ENCODE assay signal across 15 cellular contexts in genomic region chr3:119829431-119829830, GRCh38. TPM values are rescaled to one million over a fixed set of nuclear protein-coding genes. Genes with fewer than 3 reads are reported as not detected.
DNase-seq lines count a peak whose midpoint lies in the region; ATAC-seq and TF ChIP-seq lines count a peak whose summit lies in the region.
"Had no signal": no experiment of that assay in that cellular context is flagged by ENCODE, and none has a peak within 500 bp of the region (broad histone marks: within the 10 kb centered on the region; RNA-seq: fewer than 3 reads in every experiment).

No MANE protein-coding gene starts in this region.

- peaks cover 0 to 24% (median 18%) of the 10 kb centered on the region in 9 donors for H3K36me3 ChIP-seq in heart left ventricle

- no peaks in the 10 kb centered on the region for H3K9me3 ChIP-seq in heart left ventricle
- H3K9me3 ChIP-seq: BLaER1 treated with 17β-estradiol and CSF1 and Interleukin-3, amounts not matched to agents 10 nM and 100 nM had no signal

- H3K4me1 ChIP-seq in heart left ventricle: peaks cover 0 to 20% (median 0%) of the 10 kb centered on the region in 12 donors

- no peak overlapping the region for H3K4me3 ChIP-seq in heart left ventricle
- H3K4me3 ChIP-seq: BLaER1 treated with 17β-estradiol and CSF1 and Interleukin-3, amounts not matched to agents 10 nM and 100 nM; GM23248 had no signal

- no peaks in the 10 kb centered on the region for H3K27me3 ChIP-seq in heart left ventricle
- H3K27me3 ChIP-seq: BLaER1 treated with 17β-estradiol and CSF1 and Interleukin-3, amounts not matched to agents 10 nM and 100 nM had no signal

- DNase-seq in G401 (ENCODE audit: low spot score): peak; percentile 70
- DNase-seq in NCI-H82 (lab: John Stamatoyannopoulos, UW): peak; percentile 66
- peak; percentile 40 for DNase-seq in cerebellum (ENCODE audit: low spot score)
- peak; percentile 10 for DNase-seq in globus pallidus (ENCODE audit: low spot score)
- DNase-seq in stimulated activated CD4-positive, alpha-beta T cell treated with anti-CD3 and anti-CD28 coated beads, Interleukin-4, amount 100 ng/mL, for 24 hours: no peak
- DNase-seq in omental fat pad (ENCODE audit: low spot score): no peak
- no peak for DNase-seq in heart left ventricle
- DNase-seq: ACHN; CD4-positive, CD25-positive, alpha-beta regulatory T cell; DMS53; GM23248; H7 had no signal

- in situ Hi-C loops in G401 (cut with HindIII; ENCODE audit: low sequenced_read_pairs): no loop called here

- H3K27ac ChIP-seq in heart left ventricle: no peak overlapping the region
- H3K27ac ChIP-seq: BLaER1 treated with 17β-estradiol and CSF1 and Interleukin-3, amounts not matched to agents 10 nM and 100 nM; GM23248 had no signal

- TF ChIP-seq CTCF in omental fat pad (IDR thresholded peaks at IDR 0.05) (no peak), heart left ventricle (IDR thresholded peaks at IDR 0.05) (no peak)

- WGBS in heart left ventricle, 4 donors: 64 to 80% (median 74%) methylated on average over 2 of the region's 2 CpGs

- ATAC-seq in HG02678 (IDR thresholded peaks at IDR 0.05; ENCODE audit: unreplicated experiment) (no peak), omental fat pad (ENCODE audit: low FRiP score) (no peak), heart left ventricle (no peak)

- intact Hi-C loops in heart left ventricle (cut with DNase I): no loop called here

- no peak for TF ChIP-seq POLR2A in heart left ventricle (IDR thresholded peaks at IDR 0.05)

RNA-seq across cellular contexts. Expression of gene NR1I2, which starts 47.5 kb away (rescaled TPM):
- not detected in 2 replicates for total RNA-seq in G401 (2014; rRNA removed; shearing (Covaris generic))
- total RNA-seq in cerebellum (0.36 TPM), omental fat pad (under 1 TPM in 1 of 4 donors, not detected in 3; 0.38 TPM), heart left ventricle (under 1 TPM in 6 of 9 donors, not detected in 3; 0.07 to 0.29 (median 0.16) TPM)
- polyA plus RNA-seq in heart left ventricle: under 1 TPM in 1 of 2 donors, not detected in 1; 0.11 TPM
- total RNA-seq: A172, GM23248 had no signal

Comparison
In these comparisons a context has a peak if more than half of its experiments do, and no peak if none do; other contexts are left out.
1. DNase-seq: peak in G401 (single experiment), NCI-H82 (single experiment), cerebellum (single experiment) and globus pallidus (single experiment); none in stimulated activated CD4-positive, alpha-beta T cell treated with anti-CD3 and anti-CD28 coated beads, Interleukin-4, amount 100 ng/mL, for 24 hours (single experiment), omental fat pad (single experiment) and heart left ventricle (0 of 5).